In the genomic region with DNA sequence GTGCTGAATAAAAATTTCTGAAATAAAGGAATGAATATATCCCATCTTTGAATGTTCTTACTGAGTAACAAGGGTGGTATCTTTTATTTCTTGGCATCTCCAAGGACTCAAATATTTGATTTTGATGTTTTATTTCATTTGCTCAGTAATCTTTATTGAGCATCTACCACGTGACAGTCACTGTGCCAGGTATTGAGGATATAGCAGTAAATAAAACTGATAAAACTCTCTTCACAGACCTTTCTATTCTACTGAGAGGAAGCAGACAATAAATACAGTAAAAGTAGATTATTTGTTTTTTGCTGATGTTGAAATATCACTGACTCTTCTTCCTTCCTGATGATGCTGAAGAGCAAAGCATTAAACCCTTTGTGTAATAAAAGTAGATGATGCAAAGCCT, we compare ENCODE assay signal across 13 cellular contexts.
DNase-seq lines count a peak whose midpoint lies in the region; ATAC-seq and TF ChIP-seq lines count a peak whose summit lies in the region.
"Had no signal": no experiment of that assay in that cellular context is flagged by ENCODE, and none has a peak within 500 bp of the region (broad histone marks: within the 10 kb centered on the region; RNA-seq: fewer than 3 reads in every experiment).

No MANE protein-coding gene starts in this region.

- no peaks in the 10 kb centered on the region for H3K9me2 ChIP-seq in PC-3 (replicated peaks; ENCODE audit: low read length)

- no peak overlapping the region for H3K4me3 ChIP-seq in PC-3 (ENCODE audit: low read length)
- no peak overlapping the region for H3K4me3 ChIP-seq in fibroblast of pulmonary artery (replicated peaks; ENCODE audit: low read depth, low read length)
- no peak overlapping the region for H3K4me3 ChIP-seq in prostate gland
- H3K4me3 ChIP-seq: BLaER1 treated with 17β-estradiol and CSF1 and Interleukin-3, amounts not matched to agents 10 nM and 100 nM; HAP-1 had no signal

- H3K4me1 ChIP-seq in PC-3 (ENCODE audit: insufficient read depth, low read length), result peaks cover 4% of the 10 kb centered on the region; the same call in 1 of the 2 replicates
- peaks cover 6% of the 10 kb centered on the region for H3K4me1 ChIP-seq in prostate gland (replicated peaks)
- H3K4me1 ChIP-seq: Caco-2, HAP-1 had no signal

- intact Hi-C loops in PC-3 (cut with micrococcal nuclease), result no loop called here
- intact Hi-C loops in prostate gland (cut with DNase I), result no loop called here

- DNase-seq in PC-3 (peak; percentile 34), fibroblast of pulmonary artery (ENCODE audit: low read depth) (peak; percentile 15), prostate gland (ENCODE audit: low spot score) (peak; percentile 62), NCI-H146 (lab: John Stamatoyannopoulos, UW) (no peak)
- DNase-seq: Caco-2; CD4-positive, CD25-positive, alpha-beta regulatory T cell; Karpas-422; KBM-7 had no signal

- ATAC-seq in PC-3 (peak; percentile 73), GM18858 (IDR thresholded peaks at IDR 0.05; ENCODE audit: unreplicated experiment) (no peak), GM18502 (IDR thresholded peaks at IDR 0.05; ENCODE audit: poor library complexity, unreplicated experiment) (no peak)

- CTCF ChIA-PET in PC-3 (lab: Charles Lee), result no interaction called here

- no peak overlapping the region for H3K9ac ChIP-seq in PC-3 (ENCODE audit: low read length)
- H3K9ac ChIP-seq: BLaER1 treated with 17β-estradiol and CSF1 and Interleukin-3, amounts not matched to agents 10 nM and 100 nM had no signal

- TF ChIP-seq CTCF in C4-2B (conservative IDR thresholded peaks at IDR 0.05) (no peak), PC-3 (conservative IDR thresholded peaks at IDR 0.05; ENCODE audit: low read depth, low read length) (no peak), fibroblast of pulmonary artery (IDR thresholded peaks at IDR 0.05; ENCODE audit: low read length, missing control alignments) (no peak), prostate gland (IDR thresholded peaks at IDR 0.05) (no peak)

- H3K27ac ChIP-seq in C4-2B, result peak overlapping the region; percentile 86
- 0 out of 2 replicates have a peak overlapping the region, but pooled peaks have one; percentile 6 for H3K27ac ChIP-seq in PC-3 (ENCODE audit: low read length)
- no peak overlapping the region for H3K27ac ChIP-seq in prostate gland
- H3K27ac ChIP-seq: BLaER1 treated with 17β-estradiol and CSF1 and Interleukin-3, amounts not matched to agents 10 nM and 100 nM had no signal

- POLR2A ChIA-PET in PC-3 (lab: Charles Lee; ENCODE audit: unreplicated experiment), result no interaction called here

- no peak for TF ChIP-seq POLR2A in prostate gland (IDR thresholded peaks at IDR 0.05)

- H3K79me2 ChIP-seq in PC-3 (ENCODE audit: low read length), result no peaks in the 10 kb centered on the region

- H4K20me1 ChIP-seq in PC-3 (ENCODE audit: low read length), result no peaks in the 10 kb centered on the region
- H4K20me1 ChIP-seq: BLaER1 treated with 17β-estradiol and CSF1 and Interleukin-3, amounts not matched to agents 10 nM and 100 nM had no signal

- 13% methylated on average over 1 of the region's 1 CpG for WGBS in prostate gland

- H3K4me2 ChIP-seq in PC-3 (ENCODE audit: low read length), result no peak overlapping the region
- H3K4me2 ChIP-seq: BLaER1 treated with 17β-estradiol and CSF1 and Interleukin-3, amounts not matched to agents 10 nM and 100 nM had no signal

- H3K27me3 ChIP-seq in PC-3 (ENCODE audit: low read length) (no peaks in the 10 kb centered on the region), prostate gland (replicated peaks; ENCODE audit: insufficient read depth) (no peaks in the 10 kb centered on the region)
- H3K27me3 ChIP-seq: BLaER1 treated with 17β-estradiol and CSF1 and Interleukin-3, amounts not matched to agents 10 nM and 100 nM had no signal

- no peak overlapping the region for H2AFZ ChIP-seq in PC-3 (ENCODE audit: low read length)

- H3K9me3 ChIP-seq in PC-3 (ENCODE audit: low read length) (no peaks in the 10 kb centered on the region), prostate gland (no peaks in the 10 kb centered on the region)
- H3K9me3 ChIP-seq: BLaER1 treated with 17β-estradiol and CSF1 and Interleukin-3, amounts not matched to agents 10 nM and 100 nM; Caco-2; HAP-1 had no signal

- H3F3A ChIP-seq in PC-3 (ENCODE audit: low read length, unreplicated experiment), result no peaks in the 10 kb centered on the region

- no TSS peak for BruUV-seq in PC-3 (replicated peaks; lab: Mats Ljungman, UMichigan)

- H3K36me3 ChIP-seq in PC-3 (ENCODE audit: low read depth, low read length) (no peaks in the 10 kb centered on the region), prostate gland (no peaks in the 10 kb centered on the region)
- H3K36me3 ChIP-seq: BLaER1 treated with 17β-estradiol and CSF1 and Interleukin-3, amounts not matched to agents 10 nM and 100 nM; HAP-1 had no signal

Comparison
In these comparisons a context has a peak if more than half of its experiments do, and no peak if none do; other contexts are left out.
1. H3K27ac ChIP-seq: peak in C4-2B (single experiment) and PC-3 (single experiment); none in prostate gland (0 of 2).